In the genomic region with DNA sequence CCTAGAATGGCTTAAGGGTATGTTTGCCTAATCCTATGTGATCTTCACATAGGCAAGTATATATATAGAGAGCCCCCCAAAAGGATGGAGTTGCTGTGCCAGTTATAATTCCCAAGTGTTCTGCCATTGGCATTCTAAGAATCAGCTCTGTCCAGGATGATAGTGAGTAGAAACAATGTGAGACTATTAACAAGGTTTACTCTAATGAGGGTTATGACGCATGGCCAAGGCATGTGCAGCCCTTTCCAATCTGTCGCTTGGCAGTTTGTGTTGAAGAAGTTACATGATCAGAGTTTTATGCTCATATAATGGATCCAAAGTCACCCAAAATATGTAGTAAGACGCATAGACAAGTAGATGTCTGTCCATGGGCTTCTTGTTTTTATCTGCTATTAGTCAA, we compare ENCODE assay signal across 35 cellular contexts. TPM values are rescaled to one million over a fixed set of nuclear protein-coding genes. Genes with fewer than 3 reads are reported as not detected.
"Had no signal": no experiment of that assay in that cellular context is flagged by ENCODE, and none has a peak within 500 bp of the region (broad histone marks: within the 10 kb centered on the region; RNA-seq: fewer than 3 reads in every experiment).

No MANE protein-coding gene starts in this region.

- H3K27ac Mint-ChIP-seq: activated B cell treated with CpG ODN at 0.5 μM for 24 hours; activated CD4-positive, alpha-beta memory T cell treated with anti-CD3 and anti-CD28 coated beads for 36 hours; activated naive CD8-positive, alpha-beta T cell treated with anti-CD3 and anti-CD28 coated beads for 36 hours; activated T-helper 17 cell treated with anti-CD3 and anti-CD28 coated beads, Interleukin-2, amount 50 U/mL, for 72 hours; T-cell; T-helper 17 cell had no signal

- H3K27me3 ChIP-seq: brain microvascular endothelial cell had no signal

- H3K27ac ChIP-seq: brain microvascular endothelial cell, RWPE1, VCaP had no signal

- H3K4me3 Mint-ChIP-seq: activated B cell treated with CpG ODN at 0.5 μM for 24 hours; activated CD4-positive, alpha-beta memory T cell treated with anti-CD3 and anti-CD28 coated beads for 36 hours; activated naive CD8-positive, alpha-beta T cell treated with anti-CD3 and anti-CD28 coated beads for 36 hours; activated T-helper 17 cell treated with anti-CD3 and anti-CD28 coated beads, Interleukin-2, amount 50 U/mL, for 72 hours; T-cell; T-helper 17 cell had no signal

- DNase-seq: activated B cell treated with CpG ODN at 0.5 μM for 24 hours; activated CD4-positive, alpha-beta memory T cell treated with anti-CD3 and anti-CD28 coated beads for 36 hours; activated CD4-positive, alpha-beta T cell treated with anti-CD3 and anti-CD28 coated beads for 4 hours; activated CD4-positive, alpha-beta T cell treated with anti-CD3 and anti-CD28 coated beads, Interleukin-2, amount 50 U/mL, for 1 hour; activated CD4-positive, CD25-positive, alpha-beta regulatory T cell treated with anti-CD3 and anti-CD28 coated beads, Interleukin-2, amount 50 U/mL, for 72 hours; activated CD8-positive, alpha-beta memory T cell treated with anti-CD3 and anti-CD28 coated beads, Interleukin-2, amount 50 U/mL, for 48 hours; activated effector memory CD4-positive, alpha-beta T cell treated with anti-CD3 and anti-CD28 coated beads, Interleukin-2, amount 50 U/mL, for 16 hours; activated naive CD4-positive, alpha-beta T cell; activated naive CD4-positive, alpha-beta T cell treated with anti-CD3 and anti-CD28 coated beads, Interleukin-2, amount 50 U/mL, for 16 hours; activated naive CD8-positive, alpha-beta T cell treated with anti-CD3 and anti-CD28 coated beads for 36 hours; activated T-cell treated with anti-CD3 and anti-CD28 coated beads, Interleukin-2, amount 50 U/mL, for 48 hours; amniotic stem cell; aorta; brain microvascular endothelial cell; central memory CD4-positive, alpha-beta T cell; Kasumi-1; KG1; NCI-H1048; NCI-H1105 treated with DMSO at 0.1 percent for 48 hours; NCI-H1436 treated with DMSO at 0.1 percent for 48 hours; NCI-H1694 treated with DMSO at 0.1 percent for 48 hours; NCI-H2029; NCI-H345; NCI-H524 treated with DMSO at 0.1 percent for 48 hours; SIG-M5; T-cell; T-helper 17 cell had no signal

- H3K9me3 Mint-ChIP-seq: activated CD4-positive, alpha-beta memory T cell treated with anti-CD3 and anti-CD28 coated beads for 36 hours; activated naive CD8-positive, alpha-beta T cell treated with anti-CD3 and anti-CD28 coated beads for 36 hours; activated T-helper 17 cell treated with anti-CD3 and anti-CD28 coated beads, Interleukin-2, amount 50 U/mL, for 72 hours had no signal

- H3K36me3 Mint-ChIP-seq: activated CD4-positive, alpha-beta memory T cell treated with anti-CD3 and anti-CD28 coated beads for 36 hours; activated naive CD8-positive, alpha-beta T cell treated with anti-CD3 and anti-CD28 coated beads for 36 hours; T-cell had no signal

- H3K4me1 Mint-ChIP-seq: activated B cell treated with CpG ODN at 0.5 μM for 24 hours; activated naive CD8-positive, alpha-beta T cell treated with anti-CD3 and anti-CD28 coated beads for 36 hours; activated T-helper 17 cell treated with anti-CD3 and anti-CD28 coated beads, Interleukin-2, amount 50 U/mL, for 72 hours; T-cell; T-helper 17 cell had no signal

- H3K27me3 Mint-ChIP-seq: activated CD4-positive, alpha-beta memory T cell treated with anti-CD3 and anti-CD28 coated beads for 36 hours had no signal

- H3K36me3 ChIP-seq: brain microvascular endothelial cell had no signal

- ATAC-seq: activated T-helper 17 cell treated with anti-CD3 and anti-CD28 coated beads, Interleukin-2, amount 50 U/mL, for 72 hours; Panc1; Right ventricle myocardium inferior; SK-N-SH treated with all-trans-retinoic acid at 6 μM for 48 hours; T-cell; T-helper 17 cell had no signal

RNA-seq across cellular contexts. Expression of a gene that starts 33.6 kb away (rescaled TPM):
- total RNA-seq: activated B cell treated with CpG ODN at 0.5 μM for 24 hours; activated CD4-positive, alpha-beta memory T cell treated with anti-CD3 and anti-CD28 coated beads for 36 hours; activated naive CD8-positive, alpha-beta T cell treated with anti-CD3 and anti-CD28 coated beads for 36 hours; activated T-helper 17 cell treated with anti-CD3 and anti-CD28 coated beads, Interleukin-2, amount 50 U/mL, for 72 hours; aorta; NCI-H460; Right ventricle myocardium inferior; SK-MEL-5; T-cell; T-helper 17 cell had no signal
- polyA plus RNA-seq: aorta had no signal
